Comparison of ENCODE assay signal across 8 cellular contexts in genomic region chr2:74957886-74958276, GRCh38. TPM values are rescaled to one million over a fixed set of nuclear protein-coding genes. Genes with fewer than 3 reads are reported as not detected.
DNase-seq lines count a peak whose midpoint lies in the region; ATAC-seq and TF ChIP-seq lines count a peak whose summit lies in the region.

No MANE protein-coding gene starts in this region.

- H3K27me3 ChIP-seq in mononuclear cell (ENCODE audit: insufficient read depth, low read length) = no peaks in the 10 kb centered on the region

- peak overlapping the region; percentile 57 for H3K27ac Mint-ChIP-seq in stimulated activated naive CD8-positive, alpha-beta T cell treated with anti-CD3 and anti-CD28 coated beads, Interleukin-15, Interleukin-2, amounts not matched to agents 100 ng/mL and 50 ng/mL, for 24 hours
- H3K27ac Mint-ChIP-seq in brain = peak overlapping the region; percentile 42 to 91 (median 87)

- H3K9me3 Mint-ChIP-seq in stimulated activated naive CD8-positive, alpha-beta T cell treated with anti-CD3 and anti-CD28 coated beads, Interleukin-15, Interleukin-2, amounts not matched to agents 100 ng/mL and 50 ng/mL, for 24 hours = no peaks in the 10 kb centered on the region
- peaks cover under 1 to 29% (median 8%) of the 10 kb centered on the region in 5 experiments for H3K9me3 Mint-ChIP-seq in brain

- no peak for ATAC-seq in stimulated activated naive CD8-positive, alpha-beta T cell treated with anti-CD3 and anti-CD28 coated beads, Interleukin-15, Interleukin-2, amounts not matched to agents 100 U/mL and 50 U/mL, for 24 hours
- ATAC-seq in GM18907 (IDR thresholded peaks at IDR 0.05; ENCODE audit: unreplicated experiment) = no peak

- peaks cover 33% of the 10 kb centered on the region for H3K36me3 Mint-ChIP-seq in stimulated activated naive CD8-positive, alpha-beta T cell treated with anti-CD3 and anti-CD28 coated beads, Interleukin-15, Interleukin-2, amounts not matched to agents 100 ng/mL and 50 ng/mL, for 24 hours (ENCODE audit: low read depth)
- H3K36me3 Mint-ChIP-seq in brain = peaks cover 47% of the 10 kb centered on the region

- peaks cover 22% of the 10 kb centered on the region for H3K4me1 ChIP-seq in mononuclear cell (ENCODE audit: insufficient read depth, low read length)

- peak overlapping the region; percentile 56 for H3K4me3 ChIP-seq in mononuclear cell (ENCODE audit: low read length)

- no peak for TF ChIP-seq CTCF in brain (conservative IDR thresholded peaks at IDR 0.05)

- H3K4me1 Mint-ChIP-seq in stimulated activated naive CD8-positive, alpha-beta T cell treated with anti-CD3 and anti-CD28 coated beads, Interleukin-15, Interleukin-2, amounts not matched to agents 100 ng/mL and 50 ng/mL, for 24 hours (ENCODE audit: low read depth) = peaks cover 42% of the 10 kb centered on the region
- peaks cover 34% of the 10 kb centered on the region for H3K4me1 Mint-ChIP-seq in brain

- no peak for DNase-seq in stimulated activated naive CD8-positive, alpha-beta T cell treated with anti-CD3 and anti-CD28 coated beads, Interleukin-15, Interleukin-2, amounts not matched to agents 100 U/mL and 50 U/mL, for 24 hours
- no peak for DNase-seq in NCI-H526 (lab: John Stamatoyannopoulos, UW)
- DNase-seq in activated effector memory CD4-positive, alpha-beta T cell treated with Interleukin-2 at 50 U/mL for 16 hours = no peak
- no peak for DNase-seq in GDM1 (lab: John Stamatoyannopoulos, UW)

- H3K9me3 ChIP-seq in mononuclear cell (ENCODE audit: low read depth, low read length) = no peaks in the 10 kb centered on the region

- H3K4me3 Mint-ChIP-seq in stimulated activated naive CD8-positive, alpha-beta T cell treated with anti-CD3 and anti-CD28 coated beads, Interleukin-15, Interleukin-2, amounts not matched to agents 100 ng/mL and 50 ng/mL, for 24 hours = peak overlapping the region; percentile 54
- peak overlapping the region; percentile 79 to 89 (median 84) for H3K4me3 Mint-ChIP-seq in brain

- H3K27me3 Mint-ChIP-seq in stimulated activated naive CD8-positive, alpha-beta T cell treated with anti-CD3 and anti-CD28 coated beads, Interleukin-15, Interleukin-2, amounts not matched to agents 100 ng/mL and 50 ng/mL, for 24 hours = no peaks in the 10 kb centered on the region
- no peaks in the 10 kb centered on the region for H3K27me3 Mint-ChIP-seq in brain

RNA-seq across cellular contexts. Expression of gene POLE4, which starts 0.6 kb away (rescaled TPM):
- 46.9 TPM for polyA plus RNA-seq in brain (ENCODE audit: insufficient read depth, low read depth, low replicate concordance)
- 23.4 TPM for total RNA-seq in mononuclear cell
